30 cellular contexts compared by ENCODE assay signal in the genomic region with DNA sequence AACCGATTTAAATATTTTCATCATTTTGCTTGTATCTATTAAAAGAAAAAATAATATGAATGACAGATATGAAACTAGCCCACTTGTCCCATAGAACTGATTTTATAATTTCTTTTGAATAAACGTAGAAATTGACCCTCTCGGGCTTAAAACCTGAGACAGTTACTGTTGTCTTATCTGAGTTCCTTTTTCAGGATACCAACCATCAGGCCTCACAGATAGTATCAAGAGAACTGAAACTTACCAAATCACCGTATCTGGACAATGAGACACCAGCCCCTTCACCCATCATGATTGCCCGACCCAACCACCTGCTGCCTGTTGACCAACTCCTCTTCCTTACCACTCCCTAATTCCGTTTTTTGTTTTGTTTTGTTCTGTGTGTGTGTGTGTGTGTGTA.
"Had no signal": no experiment of that assay in that cellular context is flagged by ENCODE, and none has a peak within 500 bp of the region (broad histone marks: within the 10 kb centered on the region; RNA-seq: fewer than 3 reads in every experiment).

No MANE protein-coding gene starts in this region.

- H3K4me3 ChIP-seq: lower lobe of right lung, pancreas, prostate gland, skin epidermis, stomach, testis, thyroid gland, transverse colon, upper lobe of left lung had no signal

- H3K27me3 ChIP-seq: pancreas, stomach, testis, thyroid gland, transverse colon, upper lobe of left lung had no signal

- H3K27ac Mint-ChIP-seq: nephron; stimulated activated naive B cell treated with anti-CD40 and anti-IgM and Interleukin-4, amounts not matched to agents 10 μg/mL and 1 μg/mL and 100 μg/mL, for 72 hours had no signal

- DNase-seq: kidney glomerular epithelial cell; left cardiac atrium; lower lobe of right lung; mammary epithelial cell; mesenchymal stem cell; naive thymus-derived CD8-positive, alpha-beta T cell; nucleus accumbens; pancreas; posterior cingulate gyrus; retina; right cardiac atrium; stimulated activated CD4-positive, alpha-beta T cell treated with anti-CD3 and anti-CD28 coated beads, Interleukin-12 subunit alpha, Interleukin-12 subunit beta, amount 100 ng/mL, for 4 hours; stimulated activated CD4-positive, alpha-beta T cell treated with anti-CD3 and anti-CD28 coated beads, Interleukin-15, amount 100 ng/mL, for 24 hours; stimulated activated CD4-positive, alpha-beta T cell treated with anti-CD3 and anti-CD28 coated beads, Interleukin-2, amount 100 ng/mL, for 24 hours; stimulated activated CD4-positive, alpha-beta T cell treated with anti-CD3 and anti-CD28 coated beads, Interleukin-4, amount 100 ng/mL, for 1 hour; stimulated activated naive B cell treated with anti-CD40 and anti-IgM and Interleukin-4, amounts not matched to agents 10 μg/mL and 1 μg/mL and 100 μg/mL, for 72 hours; stimulated activated naive CD8-positive, alpha-beta T cell treated with anti-CD3 and anti-CD28 coated beads, Interleukin-15, Interleukin-2, amounts not matched to agents 100 U/mL and 50 U/mL, for 24 hours; stomach; testis; thyroid gland; transverse colon; upper lobe of left lung had no signal

- FAIRE-seq: keratinocyte, urothelium cell line had no signal

- H3K4me1 ChIP-seq: pancreas, prostate gland, testis, thyroid gland had no signal

- H3K4me3 Mint-ChIP-seq: nephron; neural crest cell; stimulated activated naive B cell treated with anti-CD40 and anti-IgM and Interleukin-4, amounts not matched to agents 10 μg/mL and 1 μg/mL and 100 μg/mL, for 72 hours had no signal

- H3K27me3 Mint-ChIP-seq: naive thymus-derived CD8-positive, alpha-beta T cell; stimulated activated naive B cell treated with anti-CD40 and anti-IgM and Interleukin-4, amounts not matched to agents 10 μg/mL and 1 μg/mL and 100 μg/mL, for 72 hours had no signal

- H3K27ac ChIP-seq: lower lobe of right lung, pancreas, prostate gland, skin epidermis, stomach, testis, thyroid gland, transverse colon, upper lobe of left lung had no signal

- H3K9me3 ChIP-seq: pancreas, prostate gland, testis, thyroid gland had no signal

- ATAC-seq: left cardiac atrium; left lobe of liver; lower lobe of right lung; naive thymus-derived CD8-positive, alpha-beta T cell; pancreas; right cardiac atrium; sciatic nerve; stimulated activated naive B cell treated with anti-CD40 and anti-IgM and Interleukin-4, amounts not matched to agents 10 μg/mL and 1 μg/mL and 100 μg/mL, for 72 hours; stimulated activated naive CD8-positive, alpha-beta T cell treated with anti-CD3 and anti-CD28 coated beads, Interleukin-15, Interleukin-2, amounts not matched to agents 100 U/mL and 50 U/mL, for 24 hours had no signal

- H3K36me3 ChIP-seq: lower lobe of right lung, pancreas, prostate gland, thyroid gland, upper lobe of left lung had no signal

- H3K4me1 Mint-ChIP-seq: neural crest cell had no signal
